ENCODE assay signal across 21 cellular contexts in genomic region chr7:83672157-83672556, GRCh38.
"Had no signal": no experiment of that assay in that cellular context is flagged by ENCODE, and none has a peak within 500 bp of the region (broad histone marks: within the 10 kb centered on the region; RNA-seq: fewer than 3 reads in every experiment).

No MANE protein-coding gene starts in this region.

- H3K36me3 ChIP-seq: adrenal gland, colonic mucosa, gastroesophageal sphincter, spleen, suprapubic skin, upper lobe of left lung had no signal

- H3K27ac ChIP-seq: adrenal gland, colonic mucosa, epithelial cell of prostate, gastroesophageal sphincter, hepatocyte, psoas muscle, spleen, suprapubic skin, upper lobe of left lung had no signal

- ATAC-seq: activated CD4-positive, CD25-positive, alpha-beta regulatory T cell treated with anti-CD3 and anti-CD28 coated beads, Interleukin-2, amount 50 U/mL, for 24 hours; gastroesophageal sphincter; left colon; psoas muscle; sciatic nerve had no signal

- H3K4me1 ChIP-seq: adrenal gland, colonic mucosa, psoas muscle, spleen, upper lobe of left lung had no signal

- H3K9me3 ChIP-seq: adrenal gland, colonic mucosa, gastroesophageal sphincter, psoas muscle, suprapubic skin had no signal

- H3K4me3 ChIP-seq: adrenal gland, colonic mucosa, gastroesophageal sphincter, hepatocyte, lung, psoas muscle, spleen, suprapubic skin, upper lobe of left lung had no signal

- H3K27me3 ChIP-seq: adrenal gland, colonic mucosa, gastroesophageal sphincter, hepatocyte, spleen, suprapubic skin, upper lobe of left lung had no signal

- DNase-seq: activated naive CD4-positive, alpha-beta T cell treated with anti-CD3 and anti-CD28 coated beads, Interleukin-2, amount 50 U/mL, for 16 hours; activated T-cell treated with anti-CD3 and anti-CD28 coated beads, Interleukin-2, amount 50 U/mL, for 1 hour; adrenal gland; caudate nucleus; colonic mucosa; effector CD8-positive, alpha-beta T cell; left colon; naive B cell; occipital lobe; psoas muscle; spleen; stimulated activated CD4-positive, alpha-beta T cell treated with anti-CD3 and anti-CD28 coated beads, Interleukin-2, amount 100 ng/mL, for 24 hours; stimulated activated naive CD4-positive, alpha-beta T cell treated with Interleukin-2 at 50 U/mL for 16 hours; upper lobe of left lung had no signal
